ENCODE assay signal across 1 cellular context in genomic region chr10:72309290-72310240, GRCh38.
TF ChIP-seq lines count a peak whose summit lies in the region.

No MANE protein-coding gene starts in this region.

TF ChIP-seq in K562, 482 proteins besides CTCF, POLR2A, EP300 and RAD21 (continued from another document and continues in another):
- peak; percentile 77 for TF ChIP-seq SMARCA5 (IDR thresholded peaks at IDR 0.05)
- TF ChIP-seq ZBTB12 (CRISPR knock-in tag; IDR thresholded peaks at IDR 0.05) = peak; percentile 65
- TF ChIP-seq ZNF311 (CRISPR knock-in tag; IDR thresholded peaks at IDR 0.05) = peak; percentile 57
- TF ChIP-seq ZNF583 (CRISPR knock-in tag; IDR thresholded peaks at IDR 0.05) = peak; percentile 78; the same call in 1 of the 2 replicates
- peak; percentile 18; the same call in 1 of the 2 replicates for TF ChIP-seq JUND (IDR thresholded peaks at IDR 0.05; ENCODE audit: borderline replicate concordance, low read depth, low read length)
- TF ChIP-seq JUND (tag; IDR thresholded peaks at IDR 0.05; ENCODE audit: borderline replicate concordance, low read depth, low read length) = 0 out of 3 replicates have a peak, but pooled peaks have one; percentile 9
- TF ChIP-seq ZNF586 (CRISPR knock-in tag; conservative IDR thresholded peaks at IDR 0.05) = no peak
- TF ChIP-seq MECOM (CRISPR knock-in tag; IDR thresholded peaks at IDR 0.05) = 0 out of 2 replicates have a peak, but pooled peaks have one; percentile 47
- TF ChIP-seq RNF219 (CRISPR knock-in tag; IDR thresholded peaks at IDR 0.05) = peak; percentile 36; the same call in 1 of the 2 replicates
- no peak for TF ChIP-seq CBX2 (IDR thresholded peaks at IDR 0.05; ENCODE audit: insufficient read depth, low read length, poor library complexity, severe bottlenecking)
- no peak for TF ChIP-seq MTA1 (IDR thresholded peaks at IDR 0.05; ENCODE audit: borderline replicate concordance)
- peak; percentile 96 for TF ChIP-seq WHSC1 (IDR thresholded peaks at IDR 0.05; ENCODE audit: low read length)
- TF ChIP-seq, protein P1, sequence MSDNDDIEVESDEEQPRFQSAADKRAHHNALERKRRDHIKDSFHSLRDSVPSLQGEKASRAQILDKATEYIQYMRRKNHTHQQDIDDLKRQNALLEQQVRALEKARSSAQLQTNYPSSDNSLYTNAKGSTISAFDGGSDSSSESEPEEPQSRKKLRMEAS (CRISPR knock-in tag; IDR thresholded peaks at IDR 0.05) = peak; percentile 51; the same call in 1 of the 2 replicates
- 0 out of 2 replicates have a peak, but pooled peaks have one; percentile 59 for TF ChIP-seq ZC3H4 (CRISPR knock-in tag; IDR thresholded peaks at IDR 0.05; ENCODE audit: borderline replicate concordance)
- TF ChIP-seq, protein P2, sequence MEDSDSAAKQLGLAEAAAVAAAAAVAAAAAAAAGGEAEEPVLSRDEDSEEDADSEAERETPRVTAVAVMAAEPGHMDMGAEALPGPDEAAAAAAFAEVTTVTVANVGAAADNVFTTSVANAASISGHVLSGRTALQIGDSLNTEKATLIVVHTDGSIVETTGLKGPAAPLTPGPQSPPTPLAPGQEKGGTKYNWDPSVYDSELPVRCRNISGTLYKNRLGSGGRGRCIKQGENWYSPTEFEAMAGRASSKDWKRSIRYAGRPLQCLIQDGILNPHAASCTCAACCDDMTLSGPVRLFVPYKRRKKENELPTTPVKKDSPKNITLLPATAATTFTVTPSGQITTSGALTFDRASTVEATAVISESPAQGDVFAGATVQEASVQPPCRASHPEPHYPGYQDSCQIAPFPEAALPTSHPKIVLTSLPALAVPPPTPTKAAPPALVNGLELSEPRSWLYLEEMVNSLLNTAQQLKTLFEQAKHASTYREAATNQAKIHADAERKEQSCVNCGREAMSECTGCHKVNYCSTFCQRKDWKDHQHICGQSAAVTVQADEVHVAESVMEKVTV (CRISPR knock-in tag; IDR thresholded peaks at IDR 0.05) = peak; percentile 19; the same call in 1 of the 2 replicates
- TF ChIP-seq KLF13 (tag; IDR thresholded peaks at IDR 0.05; ENCODE audit: borderline replicate concordance, low read depth) = no peak
- 0 out of 2 replicates have a peak, but pooled peaks have one; percentile 8 for TF ChIP-seq RBFOX2 (IDR thresholded peaks at IDR 0.05; ENCODE audit: low read depth, low read length)
- TF ChIP-seq E2F1 (CRISPR knock-in tag; IDR thresholded peaks at IDR 0.05) = no peak
- TF ChIP-seq NR3C1 (CRISPR knock-in tag; IDR thresholded peaks at IDR 0.05) = no peak
- TF ChIP-seq E2F5 (CRISPR knock-in tag; IDR thresholded peaks at IDR 0.05) = no peak
- peak; percentile 55; the same call in 1 of the 2 replicates for TF ChIP-seq MEF2D (tag; conservative IDR thresholded peaks at IDR 0.05; ENCODE audit: low read depth)
- TF ChIP-seq HIVEP1 (CRISPR knock-in tag; IDR thresholded peaks at IDR 0.05) = peak; percentile 36
- TF ChIP-seq, protein P3, sequence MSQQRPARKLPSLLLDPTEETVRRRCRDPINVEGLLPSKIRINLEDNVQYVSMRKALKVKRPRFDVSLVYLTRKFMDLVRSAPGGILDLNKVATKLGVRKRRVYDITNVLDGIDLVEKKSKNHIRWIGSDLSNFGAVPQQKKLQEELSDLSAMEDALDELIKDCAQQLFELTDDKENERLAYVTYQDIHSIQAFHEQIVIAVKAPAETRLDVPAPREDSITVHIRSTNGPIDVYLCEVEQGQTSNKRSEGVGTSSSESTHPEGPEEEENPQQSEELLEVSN (IDR thresholded peaks at IDR 0.05; ENCODE audit: borderline replicate concordance in 1 of 2, extremely low read depth in 1 of 2, insufficient read depth in 1 of 2, insufficient read length in 1 of 2, low read depth in 1 of 2, low read length in 1 of 2, poor library complexity in 1 of 2, severe bottlenecking in 1 of 2) = peak in 1 of 2 experiments; percentile 11
- TF ChIP-seq SNIP1 (IDR thresholded peaks at IDR 0.05; ENCODE audit: low read depth) = no peak
- TF ChIP-seq HDAC3 (IDR thresholded peaks at IDR 0.05; ENCODE audit: borderline replicate concordance, partially characterized antibody) = no peak
- no peak for TF ChIP-seq ZNF699 (CRISPR knock-in tag; IDR thresholded peaks at IDR 0.05; ENCODE audit: insufficient replicate concordance)
- 0 out of 2 replicates have a peak, but pooled peaks have one; percentile 86 for TF ChIP-seq NR4A1 (CRISPR knock-in tag; IDR thresholded peaks at IDR 0.05)
- peak; percentile 58; the same call in 1 of the 2 replicates for TF ChIP-seq NR4A1 (tag; IDR thresholded peaks at IDR 0.05)
- no peak for TF ChIP-seq LCOR (CRISPR knock-in tag; IDR thresholded peaks at IDR 0.05)
- TF ChIP-seq ADNP (tag; IDR thresholded peaks at IDR 0.05) = 0 out of 2 replicates have a peak, but pooled peaks have one; percentile 31
- no peak for TF ChIP-seq CREB1 (IDR thresholded peaks at IDR 0.05)
- TF ChIP-seq CREB1 (CRISPR knock-in tag; IDR thresholded peaks at IDR 0.05) = 0 out of 2 replicates have a peak, but pooled peaks have one; percentile 30
- peak; percentile 19; the same call in 1 of the 2 replicates for TF ChIP-seq TFAP4 (CRISPR knock-in tag; IDR thresholded peaks at IDR 0.05; ENCODE audit: borderline replicate concordance)
- peak; percentile 41 for TF ChIP-seq ZBTB17 (CRISPR knock-in tag; IDR thresholded peaks at IDR 0.05)
- TF ChIP-seq NFRKB (IDR thresholded peaks at IDR 0.05; ENCODE audit: low read depth) = peak; percentile 28
- TF ChIP-seq ZNF639 (CRISPR knock-in tag; conservative IDR thresholded peaks at IDR 0.05 in 1 of 2, IDR thresholded peaks at IDR 0.05 in 1 of 2) = peak in 1 of 2 experiments; percentile 4; a peak in 1 of 4 replicates
- TF ChIP-seq TEAD2 (tag; IDR thresholded peaks at IDR 0.05) = peak; percentile 46; the same call in 1 of the 2 replicates
- TF ChIP-seq MTF1 (CRISPR knock-in tag; IDR thresholded peaks at IDR 0.05; ENCODE audit: borderline replicate concordance) = peak; percentile 24; the same call in 1 of the 2 replicates
- peak; percentile 87 for TF ChIP-seq DMBX1 (CRISPR knock-in tag; IDR thresholded peaks at IDR 0.05; ENCODE audit: borderline replicate concordance)
- no peak for TF ChIP-seq MXI1 (IDR thresholded peaks at IDR 0.05; ENCODE audit: low read depth, low read length)
- TF ChIP-seq NRF1 (conservative IDR thresholded peaks at IDR 0.05 in 1 of 2, IDR thresholded peaks at IDR 0.05 in 1 of 2) = no peak
- no peak for TF ChIP-seq RREB1 (CRISPR knock-in tag; IDR thresholded peaks at IDR 0.05)
- 0 out of 2 replicates have a peak, but pooled peaks have one; percentile 7 for TF ChIP-seq USF2 (CRISPR knock-in tag; IDR thresholded peaks at IDR 0.05)
- TF ChIP-seq, protein P4, sequence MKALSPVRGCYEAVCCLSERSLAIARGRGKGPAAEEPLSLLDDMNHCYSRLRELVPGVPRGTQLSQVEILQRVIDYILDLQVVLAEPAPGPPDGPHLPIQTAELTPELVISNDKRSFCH (CRISPR knock-in tag; IDR thresholded peaks at IDR 0.05) = no peak
- TF ChIP-seq, protein P4 (tag; IDR thresholded peaks at IDR 0.05) = peak; percentile 29
- no peak for TF ChIP-seq NR1H2 (CRISPR knock-in tag; IDR thresholded peaks at IDR 0.05)
